In genomic region chr20:37081717-37082289, GRCh38 we compare ENCODE assay signal across 8 cellular contexts. TPM values are rescaled to one million over a fixed set of nuclear protein-coding genes. Genes with fewer than 3 reads are reported as not detected.
DNase-seq lines count a peak whose midpoint lies in the region; ATAC-seq and TF ChIP-seq lines count a peak whose summit lies in the region.

No MANE protein-coding gene starts in this region.

- peak; percentile 35 for ATAC-seq in memory B cell (ENCODE audit: low read depth)
- ATAC-seq in HG03095 (IDR thresholded peaks at IDR 0.05; ENCODE audit: unreplicated experiment), result no peak

- H3K9me2 ChIP-seq in GM23248 (ENCODE audit: insufficient read depth), result no peaks in the 10 kb centered on the region

- H3K27ac Mint-ChIP-seq in CD8-positive, alpha-beta memory T cell, result peak overlapping the region; percentile 32 to 84 (median 66)
- no peak overlapping the region for H3K27ac Mint-ChIP-seq in memory B cell

- no peak overlapping the region for H3K9ac ChIP-seq in adipocyte (ENCODE audit: low read length)
- no peak overlapping the region for H3K9ac ChIP-seq in GM23248

- DNase-seq in CD8-positive, alpha-beta memory T cell, result peak in 4 of 5 donors; percentile 22 to 51 (median 34)
- peak; percentile 39 for DNase-seq in adipocyte (ENCODE audit: low read depth)
- DNase-seq in memory B cell (ENCODE audit: low spot score in 2 of 2), result peak in 1 of 2 donors; percentile 8
- no peak for DNase-seq in GM23248
- no peak for DNase-seq in SIG-M5 treated with dmso at 0.1 percent for 504 hours (lab: John Stamatoyannopoulos, UW; ENCODE audit: unreplicated experiment)
- DNase-seq in NCI-H345 treated with DMSO at 0.1 percent for 48 hours (lab: John Stamatoyannopoulos, UW; ENCODE audit: unreplicated experiment), result no peak

- peak; percentile 35; the same call in 1 of the 2 replicates for TF ChIP-seq CTCF in LNCAP (IDR thresholded peaks at IDR 0.05)

- no peaks in the 10 kb centered on the region for H4K20me1 ChIP-seq in GM23248 (ENCODE audit: insufficient read depth)

- in situ Hi-C loops in GM23248 (cut with MboI), result no loop called here

- H3K79me2 ChIP-seq in GM23248 (ENCODE audit: insufficient read depth), result no peaks in the 10 kb centered on the region

- no peak overlapping the region for H3K27ac ChIP-seq in CD8-positive, alpha-beta memory T cell (ENCODE audit: low read depth, low read length)
- H3K27ac ChIP-seq in GM23248, result no peak overlapping the region

- no peaks in the 10 kb centered on the region for H3F3A ChIP-seq in GM23248 (ENCODE audit: insufficient read depth)

- peaks cover 2 to 44% (median 6%) of the 10 kb centered on the region in 3 donors for H3K36me3 Mint-ChIP-seq in CD8-positive, alpha-beta memory T cell
- H3K36me3 Mint-ChIP-seq in memory B cell, result peaks cover 8% of the 10 kb centered on the region

- no peaks in the 10 kb centered on the region for H3K9me3 Mint-ChIP-seq in CD8-positive, alpha-beta memory T cell
- H3K9me3 Mint-ChIP-seq in memory B cell, result no peaks in the 10 kb centered on the region

- H3K4me2 ChIP-seq in GM23248 (ENCODE audit: unreplicated experiment), result no peak overlapping the region

- H3K4me3 Mint-ChIP-seq in CD8-positive, alpha-beta memory T cell, result no peak overlapping the region
- no peak overlapping the region for H3K4me3 Mint-ChIP-seq in memory B cell

- no peaks in the 10 kb centered on the region for H3K9me3 ChIP-seq in CD8-positive, alpha-beta memory T cell (ENCODE audit: low read length)
- no peaks in the 10 kb centered on the region for H3K9me3 ChIP-seq in adipocyte (ENCODE audit: control insufficient read depth, low read length)
- H3K9me3 ChIP-seq in GM23248 (ENCODE audit: low read depth), result no peaks in the 10 kb centered on the region

- H3K27me3 Mint-ChIP-seq in CD8-positive, alpha-beta memory T cell, result no peaks in the 10 kb centered on the region
- H3K27me3 Mint-ChIP-seq in memory B cell, result no peaks in the 10 kb centered on the region

- H3K4me1 Mint-ChIP-seq in CD8-positive, alpha-beta memory T cell, result peaks cover 24 to 46% (median 35%) of the 10 kb centered on the region in 3 donors
- H3K4me1 Mint-ChIP-seq in memory B cell, result peaks cover 3% of the 10 kb centered on the region

- H3K4me3 ChIP-seq in CD8-positive, alpha-beta memory T cell (ENCODE audit: low read length), result no peak overlapping the region
- H3K4me3 ChIP-seq in adipocyte (ENCODE audit: low read length) (no peak overlapping the region), GM23248 (no peak overlapping the region)

- H2AFZ ChIP-seq in GM23248, result no peak overlapping the region

- H3K4me1 ChIP-seq in CD8-positive, alpha-beta memory T cell (ENCODE audit: insufficient read depth, low read length), result peaks cover 12% of the 10 kb centered on the region
- H3K4me1 ChIP-seq in adipocyte (ENCODE audit: control insufficient read depth, insufficient read depth, low read length) (no peaks in the 10 kb centered on the region), GM23248 (ENCODE audit: insufficient read depth) (no peaks in the 10 kb centered on the region)

- CTCF ChIA-PET in CD8-positive, alpha-beta memory T cell (lab: Charles Lee), result interaction anchor here (0.6 to 10.4 kb wide), 16 partner anchors 8 to 162 kb away, joined by 3 to 98 read pairs (median 4); partner anchors contain the start of gene RBL1

- no peaks in the 10 kb centered on the region for H3K27me3 ChIP-seq in CD8-positive, alpha-beta memory T cell (ENCODE audit: insufficient read depth, low read length, poor library complexity, severe bottlenecking)
- no peaks in the 10 kb centered on the region for H3K27me3 ChIP-seq in adipocyte (replicated peaks; ENCODE audit: control insufficient read depth, insufficient read depth, low read length)
- no peaks in the 10 kb centered on the region for H3K27me3 ChIP-seq in GM23248 (replicated peaks; ENCODE audit: insufficient read depth)

- WGBS in GM23248 (ENCODE audit: low coverage in 1 of 2, low lambda C conversion rate in 2 of 2, missing lambda C conversion rate in 2 of 2), 2 experiments, result 80 to 81% methylated on average over 5 of the region's 5 CpGs

- POLR2A ChIA-PET in CD8-positive, alpha-beta memory T cell (lab: Charles Lee), result interaction anchor here (0.6 to 1.0 kb wide), 2 partner anchors 74 to 113 kb away, joined by 3 to 6 read pairs; no protein-coding TSS in a partner anchor

- peaks cover 5% of the 10 kb centered on the region for H3K36me3 ChIP-seq in CD8-positive, alpha-beta memory T cell (ENCODE audit: insufficient read depth, low read length)
- no peaks in the 10 kb centered on the region for H3K36me3 ChIP-seq in adipocyte (ENCODE audit: control insufficient read depth, insufficient read depth, low read length, severe bottlenecking)
- no peaks in the 10 kb centered on the region for H3K36me3 ChIP-seq in GM23248 (ENCODE audit: low read depth)

RNA-seq across cellular contexts. Expression of gene RBL1, which starts 14.0 kb away (rescaled TPM):
- total RNA-seq in CD8-positive, alpha-beta memory T cell, result 10 to 100 TPM; 44.0 to 45.0 TPM
- 13.7 TPM for polyA plus RNA-seq in CD8-positive, alpha-beta memory T cell
- total RNA-seq in GM23248 (2014; rRNA removed; shearing (Covaris generic)), result 7.0 and 16.6 TPM in 2 replicates
- polyA plus RNA-seq in GM23248 (2016; fragmentation: Nextera tagmentation; extraction: Ambion mirVana), result 4.4 and 5.0 TPM in 2 replicates

Comparison
In these comparisons a context has a peak if more than half of its experiments do, and no peak if none do; other contexts are left out.
1. DNase-seq: peak in CD8-positive, alpha-beta memory T cell (4 of 5) and adipocyte (single experiment); none in GM23248 (single experiment), SIG-M5 treated with dmso at 0.1 percent for 504 hours (single experiment) and NCI-H345 treated with DMSO at 0.1 percent for 48 hours (single experiment).